In the genomic region with DNA sequence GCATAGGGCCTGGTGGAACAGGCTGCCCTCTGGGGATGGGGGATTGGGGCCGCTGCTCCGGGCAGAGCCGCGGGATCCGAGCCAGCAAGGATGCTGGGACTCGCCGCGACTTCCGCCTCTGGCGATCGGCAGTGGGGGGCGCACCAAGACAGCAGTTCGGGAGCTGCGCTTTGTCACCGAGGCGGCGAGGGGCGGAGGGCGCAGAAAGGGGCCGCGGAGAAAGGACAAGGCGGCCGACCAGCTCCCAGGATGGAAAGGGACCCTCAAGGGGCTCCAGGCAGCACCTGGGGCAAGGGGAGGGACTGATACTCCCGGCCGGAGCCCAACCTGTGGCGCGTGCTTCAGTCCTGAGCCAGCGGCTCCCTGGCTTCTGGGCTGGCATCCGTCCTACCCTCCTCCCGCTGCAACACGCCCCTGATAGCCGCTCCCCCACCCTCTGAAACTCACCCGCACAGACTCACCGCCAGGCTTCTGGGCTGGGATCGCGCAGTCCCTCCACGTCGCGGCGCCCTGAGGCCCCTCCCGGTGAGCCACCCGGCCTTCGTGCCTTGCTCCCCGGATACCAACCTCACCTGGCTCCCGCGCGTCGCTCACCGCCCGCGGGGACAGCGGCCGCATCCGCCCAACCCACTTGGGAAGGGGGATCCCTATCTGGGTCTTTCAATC, we compare ENCODE assay signal across 9 cellular contexts. TPM values are rescaled to one million over a fixed set of nuclear protein-coding genes. Genes with fewer than 3 reads are reported as not detected.
A peak's percentile ranks its signal among the peaks of the same experiment; 100 is the strongest.
DNase-seq lines count a peak whose midpoint lies in the region; ATAC-seq, FAIRE-seq and TF ChIP-seq lines count a peak whose summit lies in the region.
"Had no signal": no experiment of that assay in that cellular context is flagged by ENCODE, and none has a peak within 500 bp of the region (broad histone marks: within the 10 kb centered on the region; RNA-seq: fewer than 3 reads in every experiment).

No MANE protein-coding gene starts in this region.

- H3K4me3 ChIP-seq in K562: no peak overlapping the region
- H3K4me3 ChIP-seq in kidney (ENCODE audit: low read length in 2 of 2): peak overlapping the region in 1 of 2 donors; percentile 41
- H3K4me3 ChIP-seq in subcutaneous abdominal adipose tissue (ENCODE audit: low read depth in 1 of 5, low read length in 5 of 5): peak overlapping the region in 4 of 5 donors; percentile 52 to 72 (median 65)

- peaks cover 14% of the 10 kb centered on the region; the same call in 1 of the 2 replicates for H4K20me1 ChIP-seq in K562 (replicated peaks; ENCODE audit: control insufficient read depth, insufficient read depth, low read length)

- H3K79me2 ChIP-seq in K562 (ENCODE audit: control insufficient read depth, insufficient read depth, low read length): no peaks in the 10 kb centered on the region

- CTCF ChIA-PET in K562 (lab: Yijun Ruan, JAX; ENCODE audit: low intra/inter-chr PET ratio): no interaction called here

- WGBS in K562 (ENCODE audit: insufficient coverage, low coverage, missing lambda C conversion rate): 14% methylated on average over 33 of the region's 54 CpGs

- TF ChIP-seq RAD21 in K562 (CRISPR knock-in tag; conservative IDR thresholded peaks at IDR 0.05 in 1 of 2, IDR thresholded peaks at IDR 0.05 in 1 of 2): peak; percentile 40 to 58

- DNase-seq in NCI-H524 (lab: John Stamatoyannopoulos, UW) (peak; percentile 27 to 68), NCI-H524 treated with DMSO at 0.1 percent for 48 hours (lab: John Stamatoyannopoulos, UW) (no peak), NCI-H128 (lab: John Stamatoyannopoulos, UW; ENCODE audit: unreplicated experiment) (peak; percentile 28), K562 (ENCODE audit: extremely low read depth in 1 of 4, low spot score in 3 of 4) (peak; percentile 30 to 35 (median 32)), kidney (peak; percentile 83), dedifferentiated amniotic fluid mesenchymal stem cell (ENCODE audit: extremely low spot score) (no peak)
- DNase-seq in activated CD4-positive, CD25-positive, alpha-beta regulatory T cell (lab: John Stamatoyannopoulos, UW): no peak
- DNase-seq: DND-41 had no signal

- H3K4me1 ChIP-seq in K562 (replicated peaks in 1 of 2; ENCODE audit: control insufficient read depth in 2 of 2, insufficient read depth in 2 of 2, low read length in 2 of 2) (peaks cover 0 to 15% of the 10 kb centered on the region in 2 experiments; a peak in 2 of 5 replicates), kidney (ENCODE audit: control insufficient read depth in 1 of 2, insufficient read depth in 1 of 2, low read depth in 1 of 2, low read length in 2 of 2) (peaks cover 0 to 7% of the 10 kb centered on the region in 2 donors), subcutaneous abdominal adipose tissue (ENCODE audit: control insufficient read depth in 5 of 5, insufficient read depth in 5 of 5, low read length in 5 of 5) (peaks cover 0 to 21% (median 16%) of the 10 kb centered on the region in 5 donors)

- H3K9ac ChIP-seq in K562 (ENCODE audit: insufficient read depth in 1 of 2, low read depth in 2 of 2, low read length in 2 of 2) (no peak overlapping the region), kidney (ENCODE audit: low read length in 2 of 2) (no peak overlapping the region), subcutaneous abdominal adipose tissue (ENCODE audit: low read length in 5 of 5) (peak overlapping the region in 2 of 5 donors; percentile 23 to 68)

- 0 out of 2 replicates have a peak overlapping the region, but pooled peaks have one; percentile 7 for H3K4me2 ChIP-seq in K562 (ENCODE audit: insufficient read depth, low read length)

- 0 out of 2 replicates have a peak overlapping the region, but pooled peaks have one; percentile 39 for H2AFZ ChIP-seq in K562 (ENCODE audit: low read depth, low read length)

- H3K36me3 ChIP-seq in K562 (ENCODE audit: control insufficient read depth, insufficient read depth, low read length): no peaks in the 10 kb centered on the region
- H3K36me3 ChIP-seq in kidney (ENCODE audit: control insufficient read depth in 1 of 2, insufficient read depth in 2 of 2, low read length in 2 of 2): no peaks in the 10 kb centered on the region
- H3K36me3 ChIP-seq in subcutaneous abdominal adipose tissue (ENCODE audit: control insufficient read depth in 5 of 5, insufficient read depth in 5 of 5, low read length in 5 of 5): no peaks in the 10 kb centered on the region

- no peak for TF ChIP-seq EP300 in K562 (IDR thresholded peaks at IDR 0.05; ENCODE audit: low read length)

- BruUV-seq in K562 (replicated peaks; lab: Mats Ljungman, UMichigan): no TSS peak

- in situ Hi-C loops in K562 (cut with MboI): no loop called here

- H3K27ac ChIP-seq in K562 (ENCODE audit: extremely low read depth, low read depth, low read length) (no peak overlapping the region), kidney (ENCODE audit: low read depth in 2 of 2, low read length in 2 of 2) (no peak overlapping the region), subcutaneous abdominal adipose tissue (ENCODE audit: low read depth, low read length) (no peak overlapping the region)

- H3K9me1 ChIP-seq in K562 (ENCODE audit: control insufficient read depth, insufficient read depth, low read length): no peaks in the 10 kb centered on the region

- POLR2A ChIA-PET in K562 (lab: Yijun Ruan, JAX): no interaction called here

- peak; percentile 72 for ATAC-seq in K562

- H3K9me3 ChIP-seq in K562 (replicated peaks; ENCODE audit: control insufficient read depth, insufficient read depth, low read depth, low read length) (no peaks in the 10 kb centered on the region), kidney (ENCODE audit: control insufficient read depth in 1 of 2, low read length in 2 of 2) (no peaks in the 10 kb centered on the region), subcutaneous abdominal adipose tissue (ENCODE audit: control insufficient read depth in 5 of 5, low read length in 5 of 5) (no peaks in the 10 kb centered on the region)

- TF ChIP-seq POLR2A in K562 (conservative IDR thresholded peaks at IDR 0.05): no peak

- FAIRE-seq in K562 (lab: Jason Lieb, UNC) (no peak), kidney (lab: Jason Lieb, UNC) (no peak)

- H3K27me3 ChIP-seq in K562 (ENCODE audit: control insufficient read depth in 2 of 2, insufficient read depth in 2 of 2, low read length in 2 of 2) (peaks cover 42 to 65% of the 10 kb centered on the region in 2 experiments), subcutaneous abdominal adipose tissue (ENCODE audit: control insufficient read depth in 5 of 5, insufficient read depth in 4 of 5, low read length in 5 of 5) (peaks cover 18 to 54% (median 29%) of the 10 kb centered on the region in 5 donors)

- TF ChIP-seq CTCF in K562 (IDR thresholded peaks at IDR 0.05 in 2 of 3, conservative IDR thresholded peaks at IDR 0.05 in 1 of 3; ENCODE audit: insufficient read depth in 2 of 3, low read depth in 1 of 3, low read length in 3 of 3) (peak; percentile 41 to 60 (median 48); a peak in 5 of 6 replicates), kidney (IDR thresholded peaks at IDR 0.05; ENCODE audit: borderline replicate concordance, extremely low read depth, insufficient read depth) (peak; percentile 32)

- intact Hi-C loops in K562 (cut with micrococcal nuclease): no loop called here
- intact Hi-C loops in kidney (cut with DNase I): no loop called here

RNA-seq across cellular contexts. Expression of a gene that starts 7.1 kb away (rescaled TPM):
- total RNA-seq in K562 (2011; cell fraction: chromatin; rRNA removed; ENCODE audit: low replicate concordance): not detected in 2 replicates
- not detected in 2 replicates for total RNA-seq in K562 (2011; cell fraction: nucleolus; rRNA removed)
- total RNA-seq in K562 (2011; cell fraction: nucleoplasm; rRNA removed): not detected in 2 replicates
- total RNA-seq in K562 (2014; rRNA removed): not detected in 2 replicates
- total RNA-seq in K562 (2014; rRNA removed; fragmentation: Illumina TruSeq; extraction: Trizol): not detected in 2 replicates
- not detected in 2 replicates for total RNA-seq in K562 (2015; rRNA removed; fragmentation: Illumina TruSeq; extraction: Trizol)
- not detected in 2 replicates for total RNA-seq in K562 (2021)
- not detected in 2 replicates for polyA plus RNA-seq in K562 (2011; rRNA removed)
- polyA plus RNA-seq in K562 (2011; cell fraction: cytosol; rRNA removed): not detected in 2 replicates
- not detected in 2 replicates for polyA plus RNA-seq in K562 (2011; cell fraction: nucleus; rRNA removed)
- not detected in 2 replicates for polyA plus RNA-seq in K562 (2012)
- not detected in 2 replicates for polyA plus RNA-seq in K562 (2014; fragmentation: Illumina TruSeq; extraction: Trizol)
- not detected for polyA plus RNA-seq in K562 (2014; fragmentation: Nextera tagmentation; extraction: Ambion mirVana)
- not detected in 2 replicates for polyA plus RNA-seq in K562 (2014; rRNA removed)
- polyA minus RNA-seq in K562 (2011; rRNA and poly(A)+ RNA removed): not detected in 2 replicates
- polyA minus RNA-seq in K562 (2011; cell fraction: cytosol; rRNA and poly(A)+ RNA removed): not detected in 2 replicates
- not detected in 2 replicates for polyA minus RNA-seq in K562 (2011; cell fraction: nucleus; rRNA and poly(A)+ RNA removed)
- total RNA-seq in kidney: not detected
- 0.62 TPM for polyA plus RNA-seq in kidney (ENCODE audit: insufficient read depth, low read depth, low replicate concordance)

RNA-seq across cellular contexts. Expression of a gene that starts 35.6 kb away (rescaled TPM):
- not detected in 2 replicates for total RNA-seq in K562 (2011; cell fraction: chromatin; rRNA removed; ENCODE audit: low replicate concordance)
- total RNA-seq in K562 (2011; cell fraction: nucleolus; rRNA removed): not detected in 2 replicates
- not detected in 2 replicates for total RNA-seq in K562 (2011; cell fraction: nucleoplasm; rRNA removed)
- total RNA-seq in K562 (2014; rRNA removed) (not detected in 2 replicates), K562 (2014; rRNA removed; fragmentation: Illumina TruSeq; extraction: Trizol) (not detected in 2 replicates), K562 (2015; rRNA removed; fragmentation: Illumina TruSeq; extraction: Trizol) (not detected in 2 replicates), K562 (2021) (not detected in 2 replicates), kidney (0.44 TPM)
- polyA plus RNA-seq in K562 (2011; rRNA removed) (not detected in 2 replicates), K562 (2014; fragmentation: Illumina TruSeq; extraction: Trizol) (not detected in 2 replicates), K562 (2014; fragmentation: Nextera tagmentation; extraction: Ambion mirVana) (not detected), K562 (2014; rRNA removed) (not detected in 2 replicates), kidney (ENCODE audit: insufficient read depth, low read depth, low replicate concordance) (0.17 TPM)
- polyA plus RNA-seq in K562 (2011; cell fraction: cytosol; rRNA removed): not detected in 2 replicates
- polyA plus RNA-seq in K562 (2011; cell fraction: nucleus; rRNA removed): not detected in 2 replicates
- polyA plus RNA-seq in K562 (2012): not detected in 2 replicates
- not detected in 2 replicates for polyA minus RNA-seq in K562 (2011; rRNA and poly(A)+ RNA removed)
- not detected in 2 replicates for polyA minus RNA-seq in K562 (2011; cell fraction: cytosol; rRNA and poly(A)+ RNA removed)
- not detected in 2 replicates for polyA minus RNA-seq in K562 (2011; cell fraction: nucleus; rRNA and poly(A)+ RNA removed)

RNA-seq across cellular contexts. Expression of a gene that starts 50.5 kb away (rescaled TPM):
- not detected in 2 replicates for total RNA-seq in K562 (2011; cell fraction: chromatin; rRNA removed; ENCODE audit: low replicate concordance)
- total RNA-seq in K562 (2011; cell fraction: nucleolus; rRNA removed): not detected in 2 replicates
- not detected in 2 replicates for total RNA-seq in K562 (2011; cell fraction: nucleoplasm; rRNA removed)
- not detected in 2 replicates for total RNA-seq in K562 (2014; rRNA removed)
- not detected in 2 replicates for total RNA-seq in K562 (2014; rRNA removed; fragmentation: Illumina TruSeq; extraction: Trizol)
- not detected in 2 replicates for total RNA-seq in K562 (2015; rRNA removed; fragmentation: Illumina TruSeq; extraction: Trizol)
- total RNA-seq in K562 (2021): not detected in 2 replicates
- polyA plus RNA-seq in K562 (2011; rRNA removed): not detected in 2 replicates
- polyA plus RNA-seq in K562 (2011; cell fraction: cytosol; rRNA removed): not detected in 2 replicates
- not detected in 2 replicates for polyA plus RNA-seq in K562 (2011; cell fraction: nucleus; rRNA removed)
- not detected in 2 replicates for polyA plus RNA-seq in K562 (2012)
- not detected in 2 replicates for polyA plus RNA-seq in K562 (2014; fragmentation: Illumina TruSeq; extraction: Trizol)
- not detected for polyA plus RNA-seq in K562 (2014; fragmentation: Nextera tagmentation; extraction: Ambion mirVana)
- polyA plus RNA-seq in K562 (2014; rRNA removed): not detected in 2 replicates
- not detected in 2 replicates for polyA minus RNA-seq in K562 (2011; rRNA and poly(A)+ RNA removed)
- polyA minus RNA-seq in K562 (2011; cell fraction: cytosol; rRNA and poly(A)+ RNA removed): not detected in 2 replicates
- not detected in 2 replicates for polyA minus RNA-seq in K562 (2011; cell fraction: nucleus; rRNA and poly(A)+ RNA removed)
- total RNA-seq in kidney: 5.2 TPM
- 5.5 TPM for polyA plus RNA-seq in kidney (ENCODE audit: insufficient read depth, low read depth, low replicate concordance)

Comparison
In these comparisons a context has a peak if more than half of its experiments do, and no peak if none do; other contexts are left out.
1. DNase-seq: peak in NCI-H524 (2 of 2), NCI-H128 (single experiment), K562 (4 of 4) and kidney (single experiment); none in NCI-H524 treated with DMSO at 0.1 percent for 48 hours (single experiment), dedifferentiated amniotic fluid mesenchymal stem cell (single experiment) and activated CD4-positive, CD25-positive, alpha-beta regulatory T cell (0 of 4).